ENCODE assay signal across 32 cellular contexts in the genomic region with DNA sequence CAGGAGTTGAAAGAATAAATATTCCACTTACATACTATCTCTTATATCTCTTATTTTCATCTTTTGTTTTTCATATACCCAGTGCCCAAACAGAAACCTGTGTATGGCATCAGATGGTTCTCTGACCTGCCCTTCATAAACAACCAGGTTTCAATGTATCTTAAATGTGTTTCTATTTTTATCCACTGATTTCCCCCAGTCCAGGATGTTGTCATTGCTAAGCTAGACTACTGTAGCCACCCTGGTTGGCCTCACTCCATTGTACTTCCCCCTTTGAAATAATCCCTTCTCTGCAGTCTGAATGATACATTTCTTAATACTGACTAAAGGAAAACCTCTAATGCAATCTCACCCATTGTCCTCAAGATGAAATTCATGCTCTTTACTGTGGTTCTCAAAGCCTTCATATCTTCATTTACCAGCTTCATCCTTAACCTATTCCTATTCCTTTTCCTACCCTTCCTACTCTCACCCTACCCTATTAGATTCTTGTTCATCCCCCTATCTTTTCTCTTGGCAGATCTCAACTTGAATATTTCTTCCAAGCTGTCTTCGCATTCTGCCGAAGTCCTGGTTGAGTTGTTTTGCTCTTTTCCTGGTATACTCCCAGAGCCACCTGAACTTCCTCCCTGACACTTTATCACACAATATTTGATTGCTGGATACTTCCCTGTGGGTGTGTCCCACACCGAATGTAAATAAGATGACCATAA.
"Had no signal": no experiment of that assay in that cellular context is flagged by ENCODE, and none has a peak within 500 bp of the region (broad histone marks: within the 10 kb centered on the region; RNA-seq: fewer than 3 reads in every experiment).

No MANE protein-coding gene starts in this region.

- H3K27me3 Mint-ChIP-seq: activated CD4-positive, alpha-beta memory T cell treated with anti-CD3 and anti-CD28 coated beads, Interleukin-2, amount 10 ng/mL, durations not matched to agents 7 days and 5 days; activated CD4-positive, alpha-beta T cell treated with anti-CD3 and anti-CD28 coated beads, Interleukin-2, amount 10 ng/mL, durations not matched to agents 7 days and 5 days; activated T-cell treated with anti-CD3 and anti-CD28 coated beads, Interleukin-2, amount 50 U/mL, for 24 hours; memory B cell; naive thymus-derived CD4-positive, alpha-beta T cell; stimulated activated naive CD8-positive, alpha-beta T cell treated with anti-CD3 and anti-CD28 coated beads, Interleukin-15, amount 100 ng/mL, for 72 hours; type B pancreatic cell had no signal

- H3K9me3 Mint-ChIP-seq: type B pancreatic cell, WTC11 had no signal

- H3K4me3 ChIP-seq: coronary artery, dorsolateral prefrontal cortex, gastroesophageal sphincter, hepatocyte, pancreas, prostate gland, sigmoid colon, uterus had no signal

- H3K4me1 Mint-ChIP-seq: activated CD4-positive, alpha-beta memory T cell treated with anti-CD3 and anti-CD28 coated beads, Interleukin-2, amount 10 ng/mL, durations not matched to agents 7 days and 5 days; activated CD4-positive, alpha-beta T cell treated with anti-CD3 and anti-CD28 coated beads, Interleukin-2, amount 10 ng/mL, durations not matched to agents 7 days and 5 days; memory B cell; stimulated activated effector memory CD8-positive, alpha-beta T cell treated with anti-CD3 and anti-CD28 coated beads, Interleukin-12 subunit alpha, Interleukin-12 subunit beta, amount 100 ng/mL, for 72 hours; stimulated activated naive CD8-positive, alpha-beta T cell treated with anti-CD3 and anti-CD28 coated beads, Interleukin-15, amount 100 ng/mL, for 72 hours had no signal

- H3K4me3 Mint-ChIP-seq: activated CD4-positive, alpha-beta memory T cell treated with anti-CD3 and anti-CD28 coated beads, Interleukin-2, amount 10 ng/mL, durations not matched to agents 7 days and 5 days; activated CD4-positive, alpha-beta T cell treated with anti-CD3 and anti-CD28 coated beads, Interleukin-2, amount 10 ng/mL, durations not matched to agents 7 days and 5 days; activated T-cell treated with anti-CD3 and anti-CD28 coated beads, Interleukin-2, amount 50 U/mL, for 24 hours; memory B cell; naive thymus-derived CD4-positive, alpha-beta T cell; stimulated activated effector memory CD8-positive, alpha-beta T cell treated with anti-CD3 and anti-CD28 coated beads, Interleukin-12 subunit alpha, Interleukin-12 subunit beta, amount 100 ng/mL, for 72 hours; stimulated activated naive CD8-positive, alpha-beta T cell treated with anti-CD3 and anti-CD28 coated beads, Interleukin-15, amount 100 ng/mL, for 72 hours; type B pancreatic cell; WTC11 had no signal

- DNase-seq: activated CD4-positive, alpha-beta memory T cell treated with anti-CD3 and anti-CD28 coated beads, Interleukin-2, amount 10 ng/mL, durations not matched to agents 7 days and 5 days; activated CD4-positive, alpha-beta T cell treated with anti-CD3 and anti-CD28 coated beads for 1 hour; activated CD4-positive, alpha-beta T cell treated with anti-CD3 and anti-CD28 coated beads, Interleukin-2, amount 10 ng/mL, durations not matched to agents 7 days and 5 days; activated CD8-positive, alpha-beta memory T cell treated with anti-CD3 and anti-CD28 coated beads, Interleukin-2, amount 50 U/mL, for 48 hours; activated gamma-delta T cell treated with Interleukin-2 at 50 U/mL for 16 hours; activated naive CD4-positive, alpha-beta T cell treated with anti-CD3 and anti-CD28 coated beads, Interleukin-2, amount 50 U/mL, for 16 hours; activated T-cell treated with anti-CD3 and anti-CD28 coated beads, Interleukin-2, amount 50 U/mL, for 24 hours; amniotic stem cell; brain microvascular endothelial cell; dorsolateral prefrontal cortex; effector memory CD4-positive, alpha-beta T cell; kidney; left colon; midbrain; naive thymus-derived CD4-positive, alpha-beta T cell; pancreas; retina; sigmoid colon; small intestine; stimulated activated CD4-positive, alpha-beta T cell treated with anti-CD3 and anti-CD28 coated beads, Interleukin-4, amount 100 ng/mL, for 24 hours; stimulated activated naive CD8-positive, alpha-beta T cell treated with anti-CD3 and anti-CD28 coated beads, Interleukin-15, amount 100 ng/mL, for 72 hours; substantia nigra; uterus had no signal

- H3K36me3 Mint-ChIP-seq: memory B cell; stimulated activated effector memory CD8-positive, alpha-beta T cell treated with anti-CD3 and anti-CD28 coated beads, Interleukin-12 subunit alpha, Interleukin-12 subunit beta, amount 100 ng/mL, for 72 hours; type B pancreatic cell; WTC11 had no signal

- FAIRE-seq: astrocyte, pancreas, small intestine had no signal

- H3K27ac Mint-ChIP-seq: activated CD4-positive, alpha-beta memory T cell treated with anti-CD3 and anti-CD28 coated beads, Interleukin-2, amount 10 ng/mL, durations not matched to agents 7 days and 5 days; activated CD4-positive, alpha-beta T cell treated with anti-CD3 and anti-CD28 coated beads, Interleukin-2, amount 10 ng/mL, durations not matched to agents 7 days and 5 days; activated T-cell treated with anti-CD3 and anti-CD28 coated beads, Interleukin-2, amount 50 U/mL, for 24 hours; memory B cell; naive thymus-derived CD4-positive, alpha-beta T cell; stimulated activated effector memory CD8-positive, alpha-beta T cell treated with anti-CD3 and anti-CD28 coated beads, Interleukin-12 subunit alpha, Interleukin-12 subunit beta, amount 100 ng/mL, for 72 hours; stimulated activated naive CD8-positive, alpha-beta T cell treated with anti-CD3 and anti-CD28 coated beads, Interleukin-15, amount 100 ng/mL, for 72 hours; type B pancreatic cell; WTC11 had no signal
